11 cellular contexts compared by ENCODE assay signal in genomic region chr1:24108334-24109165, GRCh38. TPM values are rescaled to one million over a fixed set of nuclear protein-coding genes. Genes with fewer than 3 reads are reported as not detected.
DNase-seq lines count a peak whose midpoint lies in the region; ATAC-seq, FAIRE-seq and TF ChIP-seq lines count a peak whose summit lies in the region.
"Had no signal": no experiment of that assay in that cellular context is flagged by ENCODE, and none has a peak within 500 bp of the region (broad histone marks: within the 10 kb centered on the region; RNA-seq: fewer than 3 reads in every experiment).

No MANE protein-coding gene starts in this region.

- in situ Hi-C loops in astrocyte of the cerebellum (cut with HindIII; ENCODE audit: low sequenced_read_pairs), result no loop called here

- peaks cover 2% of the 10 kb centered on the region for H3K9me1 ChIP-seq in keratinocyte (ENCODE audit: control insufficient read depth, extremely low read depth, insufficient read depth, low read length)

- no peaks in the 10 kb centered on the region for H3K36me3 ChIP-seq in keratinocyte (ENCODE audit: control insufficient read depth in 2 of 2, extremely low read depth in 1 of 2, insufficient read depth in 2 of 2, low read length in 2 of 2)
- H3K36me3 ChIP-seq: pancreas had no signal

- H3K4me2 ChIP-seq in keratinocyte (ENCODE audit: control insufficient read depth, extremely low read depth, insufficient read depth, low read depth, low read length), result peak overlapping the region; percentile 59

- dilution Hi-C loops in keratinocyte (cut with MboI; ENCODE audit: extremely low pct_ligation_motif_present, low sequenced_read_pairs), result no loop called here

- ATAC-seq in GM18868 (IDR thresholded peaks at IDR 0.05; ENCODE audit: unreplicated experiment) (no peak), GM18909 (IDR thresholded peaks at IDR 0.05; ENCODE audit: poor library complexity, unreplicated experiment) (no peak)
- ATAC-seq: activated CD8-positive, alpha-beta memory T cell treated with anti-CD3 and anti-CD28 coated beads, Interleukin-2, amount 10 ng/mL, durations not matched to agents 7 days and 5 days had no signal

- H3K27ac ChIP-seq in keratinocyte (ENCODE audit: control insufficient read depth, insufficient read depth, low read length), result peak overlapping the region; percentile 70
- H3K27ac ChIP-seq: pancreas had no signal

- H3K4me1 ChIP-seq in keratinocyte (ENCODE audit: control insufficient read depth, extremely low read depth, insufficient read depth, low read length), result peaks cover 37% of the 10 kb centered on the region

- no peak for TF ChIP-seq POLR2A in H54 (IDR thresholded peaks at IDR 0.05; ENCODE audit: low read depth, low read length)

- no peak overlapping the region for H3K4me3 ChIP-seq in astrocyte of the cerebellum (ENCODE audit: low read depth, low read length)
- H3K4me3 ChIP-seq in keratinocyte (ENCODE audit: control insufficient read depth in 2 of 3, extremely low read depth in 1 of 3, insufficient read depth in 2 of 3, low read depth in 1 of 3, low read length in 3 of 3), result peak overlapping the region in 1 of 3 experiments; percentile 17
- H3K4me3 ChIP-seq: pancreas had no signal

- H3K79me2 ChIP-seq in keratinocyte (ENCODE audit: control insufficient read depth, insufficient read depth, low read length), result no peaks in the 10 kb centered on the region

- H2AFZ ChIP-seq in keratinocyte (ENCODE audit: control insufficient read depth, low read length), result peak overlapping the region; percentile 62

- FAIRE-seq in H54 (lab: Jason Lieb, UNC) (peak; percentile 70), keratinocyte (lab: Jason Lieb, UNC) (peak; percentile 93)
- FAIRE-seq: pancreas had no signal

- no peaks in the 10 kb centered on the region for H3K27me3 ChIP-seq in keratinocyte (ENCODE audit: control insufficient read depth, extremely low read depth, insufficient read depth, low read length)
- H3K27me3 ChIP-seq: pancreas had no signal

- H3K9ac ChIP-seq in keratinocyte (ENCODE audit: control insufficient read depth, extremely low read depth, insufficient read depth, low read length), result peak overlapping the region; percentile 56

- no peaks in the 10 kb centered on the region for H3K9me3 ChIP-seq in keratinocyte (ENCODE audit: control insufficient read depth, low read depth, low read length)
- H3K9me3 ChIP-seq: pancreas had no signal

- H4K20me1 ChIP-seq in keratinocyte (ENCODE audit: control insufficient read depth, extremely low read depth, insufficient read depth, low read length), result no peaks in the 10 kb centered on the region

- TF ChIP-seq CTCF in astrocyte of the cerebellum (IDR thresholded peaks at IDR 0.05; ENCODE audit: low read depth, low read length, missing control alignments) (no peak), keratinocyte (optimal IDR thresholded peaks at IDR 0.05 in 1 of 3, IDR thresholded peaks at IDR 0.05 in 1 of 3, conservative IDR thresholded peaks at IDR 0.05 in 1 of 3; ENCODE audit: extremely low read depth in 1 of 3, insufficient read depth in 2 of 3, low read length in 3 of 3) (no peak)

- DNase-seq in A172 (ENCODE audit: low spot score), result peak; percentile 77
- DNase-seq in H54 (ENCODE audit: insufficient read length, low spot score), result peak; percentile 69
- DNase-seq in astrocyte of the cerebellum (ENCODE audit: low read depth), result peak; percentile 26
- DNase-seq in keratinocyte (ENCODE audit: low read depth, low spot score), result no peak
- no peak for DNase-seq in ecto neural progenitor cell (ENCODE audit: low spot score)
- no peak for DNase-seq in NCI-H1417 treated with DMSO at 0.1 percent for 48 hours (lab: John Stamatoyannopoulos, UW)
- DNase-seq: activated CD8-positive, alpha-beta memory T cell treated with anti-CD3 and anti-CD28 coated beads, Interleukin-2, amount 10 ng/mL, durations not matched to agents 7 days and 5 days; DND-41 had no signal

RNA-seq across cellular contexts. Expression of gene MYOM3, which starts 3.4 kb away (rescaled TPM):
- total RNA-seq in A172 (2014; rRNA removed; shearing (Covaris generic)), result 12.5 and 14.2 TPM in 2 replicates
- polyA plus RNA-seq in keratinocyte, result 0.49 to 1.0 TPM (median 0.98 TPM) in 3 replicates
- polyA plus RNA-seq in keratinocyte (2011; ENCODE audit: low read depth), result 0.84 TPM
- polyA plus RNA-seq in keratinocyte (2011; cell fraction: cytosol; rRNA removed), result 0.67 and 1.1 TPM in 2 replicates
- 2.2 and 2.6 TPM in 2 replicates for polyA plus RNA-seq in keratinocyte (2011; cell fraction: nucleus; rRNA removed)
- polyA plus RNA-seq in keratinocyte (2012; ENCODE audit: low replicate concordance), result 1.4 and 1.6 TPM in 2 replicates
- polyA minus RNA-seq in keratinocyte, result 1.1 to 1.3 TPM (median 1.2 TPM) in 3 replicates
- 0.77 TPM for polyA minus RNA-seq in keratinocyte (2011; cell fraction: cytosol; rRNA and poly(A)+ RNA removed)
- polyA minus RNA-seq in keratinocyte (2011; cell fraction: nucleus; rRNA and poly(A)+ RNA removed), result 1.8 and 2.5 TPM in 2 replicates
- total RNA-seq: activated CD8-positive, alpha-beta memory T cell treated with anti-CD3 and anti-CD28 coated beads, Interleukin-2, amount 10 ng/mL, durations not matched to agents 7 days and 5 days had no signal

RNA-seq across cellular contexts. Expression of gene IL22RA1, which starts 34.4 kb away (rescaled TPM):
- total RNA-seq in A172 (2014; rRNA removed; shearing (Covaris generic)), result 0.53 and 2.1 TPM in 2 replicates
- 1.7 to 2.1 TPM (median 1.9 TPM) in 3 replicates for polyA plus RNA-seq in keratinocyte
- polyA plus RNA-seq in keratinocyte (2011; ENCODE audit: low read depth), result 5.1 TPM
- 1.1 and 1.4 TPM in 2 replicates for polyA plus RNA-seq in keratinocyte (2011; cell fraction: cytosol; rRNA removed)
- polyA plus RNA-seq in keratinocyte (2011; cell fraction: nucleus; rRNA removed), result 2.6 and 3.3 TPM in 2 replicates
- polyA plus RNA-seq in keratinocyte (2012; ENCODE audit: low replicate concordance), result 2.1 and 10.3 TPM in 2 replicates
- 1.4 to 3.5 TPM (median 2.7 TPM) in 3 replicates for polyA minus RNA-seq in keratinocyte
- 0.77 TPM for polyA minus RNA-seq in keratinocyte (2011; cell fraction: cytosol; rRNA and poly(A)+ RNA removed)
- 1.0 and 1.5 TPM in 2 replicates for polyA minus RNA-seq in keratinocyte (2011; cell fraction: nucleus; rRNA and poly(A)+ RNA removed)

Comparison
In these comparisons a context has a peak if more than half of its experiments do, and no peak if none do; other contexts are left out.
1. DNase-seq: peak in A172 (single experiment), H54 (single experiment) and astrocyte of the cerebellum (single experiment); none in keratinocyte (single experiment), ecto neural progenitor cell (single experiment) and NCI-H1417 treated with DMSO at 0.1 percent for 48 hours (single experiment).